Comparison of ENCODE assay signal across 11 cellular contexts in the genomic region with DNA sequence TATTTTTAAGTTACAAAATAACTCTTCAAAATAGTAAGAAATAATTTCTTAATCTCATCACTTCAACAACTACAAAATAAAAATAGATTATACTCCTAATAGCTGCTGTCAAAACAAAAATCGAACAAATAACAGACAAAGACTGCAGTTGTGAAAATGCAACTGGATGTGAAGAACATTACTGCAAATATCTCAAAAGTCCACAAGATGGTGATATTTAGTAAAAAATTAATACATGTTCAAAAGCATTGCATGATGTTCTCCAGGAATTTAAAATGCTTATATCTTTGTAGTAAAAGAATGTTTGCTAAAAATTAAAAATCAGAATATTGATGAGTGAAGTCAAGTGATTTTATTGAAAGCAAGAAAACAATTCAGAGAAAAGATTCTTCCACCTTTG.
DNase-seq lines count a peak whose midpoint lies in the region; ATAC-seq and TF ChIP-seq lines count a peak whose summit lies in the region.
"Had no signal": no experiment of that assay in that cellular context is flagged by ENCODE, and none has a peak within 500 bp of the region (broad histone marks: within the 10 kb centered on the region; RNA-seq: fewer than 3 reads in every experiment).

No MANE protein-coding gene starts in this region.

- H3K9me3 Mint-ChIP-seq in CD4-positive, alpha-beta T cell: no peaks in the 10 kb centered on the region
- H3K9me3 Mint-ChIP-seq in CD8-positive, alpha-beta T cell: peaks cover 17% of the 10 kb centered on the region

- DNase-seq in AG04450 (ENCODE audit: low read depth, low spot score): no peak
- peak; percentile 2 for DNase-seq in HFF-Myc (ENCODE audit: extremely low read depth, low read depth)
- peak; percentile 51 for DNase-seq in amniotic epithelial cell (ENCODE audit: low read depth)
- DNase-seq in left lung: no peak
- no peak for DNase-seq in anterior cingulate cortex (lab: John Stamatoyannopoulos, UW)
- DNase-seq in CD4-positive, alpha-beta T cell: no peak
- DNase-seq in stomach: no peak
- no peak for DNase-seq in CD8-positive, alpha-beta T cell
- DNase-seq: activated T-cell treated with anti-CD3 and anti-CD28 coated beads for 4 hours, sigmoid colon had no signal

- no peak overlapping the region for H3K4me3 ChIP-seq in AG04450 (ENCODE audit: low read depth, low read length)
- no peak overlapping the region for H3K4me3 ChIP-seq in HFF-Myc (replicated peaks; ENCODE audit: low read depth, low read length)
- H3K4me3 ChIP-seq in left lung: no peak overlapping the region
- H3K4me3 ChIP-seq in stomach: no peak overlapping the region
- no peak overlapping the region for H3K4me3 ChIP-seq in CD8-positive, alpha-beta T cell (ENCODE audit: low read depth, low read length)
- H3K4me3 ChIP-seq: sigmoid colon, vagina had no signal

- intact Hi-C loops in left lung (cut with DNase I) (no loop called here), stomach (cut with DNase I; ENCODE audit: low total_unique reads) (no loop called here)
- intact Hi-C loops in CD4-positive, alpha-beta T cell (cut with DNase I, micrococcal nuclease): loop anchor here in 1 of 2 experiments (10.0 kb wide), 1 partner anchor 1141 kb away; no protein-coding TSS in a partner anchor
- intact Hi-C loops in CD8-positive, alpha-beta T cell (cut with DNase I, micrococcal nuclease): no loop called here

- H3K4me3 Mint-ChIP-seq in CD4-positive, alpha-beta T cell: no peak overlapping the region
- no peak overlapping the region for H3K4me3 Mint-ChIP-seq in CD8-positive, alpha-beta T cell

- POLR2A ChIA-PET in AG04450 (lab: Yijun Ruan, JAX): no interaction called here
- POLR2A ChIA-PET in CD4-positive, alpha-beta T cell (lab: Charles Lee): no interaction called here
- POLR2A ChIA-PET in CD8-positive, alpha-beta T cell (lab: Charles Lee): no interaction called here

- no peaks in the 10 kb centered on the region for H3K27me3 Mint-ChIP-seq in CD4-positive, alpha-beta T cell
- H3K27me3 Mint-ChIP-seq in CD8-positive, alpha-beta T cell (ENCODE audit: low read depth): no peaks in the 10 kb centered on the region

- H3K4me1 Mint-ChIP-seq in CD4-positive, alpha-beta T cell (ENCODE audit: low read depth): no peaks in the 10 kb centered on the region
- H3K4me1 Mint-ChIP-seq in CD8-positive, alpha-beta T cell (ENCODE audit: low read depth): no peaks in the 10 kb centered on the region

- TF ChIP-seq CTCF in AG04450 (IDR thresholded peaks at IDR 0.05; ENCODE audit: low read depth, low read length): peak; percentile 34
- TF ChIP-seq CTCF in HFF-Myc (IDR thresholded peaks at IDR 0.05; ENCODE audit: low read depth, low read length, missing control alignments): no peak
- TF ChIP-seq CTCF in left lung (IDR thresholded peaks at IDR 0.05): peak; percentile 16 to 20
- TF ChIP-seq CTCF in CD4-positive, alpha-beta T cell (IDR thresholded peaks at IDR 0.05): no peak
- peak in 2 of 7 experiments; percentile 11 to 13 for TF ChIP-seq CTCF in stomach (IDR thresholded peaks at IDR 0.05)
- no peak for TF ChIP-seq CTCF in CD8-positive, alpha-beta T cell (IDR thresholded peaks at IDR 0.05)

- TF ChIP-seq POLR2A in stomach (IDR thresholded peaks at IDR 0.05): no peak

- H3K36me3 ChIP-seq in left lung (peaks cover 0 to 9% of the 10 kb centered on the region in 2 donors), stomach (peaks cover 4 to 31% (median 9%) of the 10 kb centered on the region in 4 donors)
- no peaks in the 10 kb centered on the region for H3K36me3 ChIP-seq in CD8-positive, alpha-beta T cell (ENCODE audit: insufficient read depth, low read length)

- no peak for ATAC-seq in left lung
- ATAC-seq in CD4-positive, alpha-beta T cell (ENCODE audit: poor library complexity): no peak
- no peak for ATAC-seq in CD8-positive, alpha-beta T cell

- H3K27me3 ChIP-seq in AG04450 (ENCODE audit: control insufficient read depth, insufficient read depth, low read length) (no peaks in the 10 kb centered on the region), left lung (no peaks in the 10 kb centered on the region), stomach (no peaks in the 10 kb centered on the region)
- H3K27me3 ChIP-seq in CD4-positive, alpha-beta T cell (ENCODE audit: control insufficient read depth, insufficient read depth, low read length): no peaks in the 10 kb centered on the region
- H3K27me3 ChIP-seq in CD8-positive, alpha-beta T cell (ENCODE audit: insufficient read depth, low read length): no peaks in the 10 kb centered on the region
- H3K27me3 ChIP-seq: sigmoid colon, vagina had no signal

- H3K27ac Mint-ChIP-seq in CD4-positive, alpha-beta T cell: no peak overlapping the region
- H3K27ac Mint-ChIP-seq in CD8-positive, alpha-beta T cell: no peak overlapping the region

- H3K27ac ChIP-seq in AG04450 (ENCODE audit: low read depth, low read length) (no peak overlapping the region), left lung (no peak overlapping the region), stomach (no peak overlapping the region)
- H3K27ac ChIP-seq in CD4-positive, alpha-beta T cell (ENCODE audit: low read depth, low read length): no peak overlapping the region
- H3K27ac ChIP-seq in CD8-positive, alpha-beta T cell (ENCODE audit: low read depth, low read length): no peak overlapping the region
- H3K27ac ChIP-seq: sigmoid colon, vagina had no signal

- H3K4me1 ChIP-seq in left lung (no peaks in the 10 kb centered on the region), stomach (no peaks in the 10 kb centered on the region)
- no peaks in the 10 kb centered on the region for H3K4me1 ChIP-seq in CD8-positive, alpha-beta T cell (ENCODE audit: insufficient read depth, low read length)
- H3K4me1 ChIP-seq: sigmoid colon, vagina had no signal

- no peaks in the 10 kb centered on the region for H3K36me3 Mint-ChIP-seq in CD4-positive, alpha-beta T cell (ENCODE audit: low read depth)
- no peaks in the 10 kb centered on the region for H3K36me3 Mint-ChIP-seq in CD8-positive, alpha-beta T cell

- CTCF ChIA-PET in AG04450 (lab: Charles Lee): no interaction called here
- CTCF ChIA-PET in CD4-positive, alpha-beta T cell (lab: Charles Lee): no interaction called here
- CTCF ChIA-PET in CD8-positive, alpha-beta T cell (lab: Charles Lee): no interaction called here

- WGBS in stomach, 5 donors: 90 to 94% (median 92%) methylated on average over 1 of the region's 1 CpG

- no peaks in the 10 kb centered on the region for H3K9me3 ChIP-seq in AG04450 (ENCODE audit: control insufficient read depth, insufficient read depth, low read length)
- no peaks in the 10 kb centered on the region for H3K9me3 ChIP-seq in left lung
- no peaks in the 10 kb centered on the region for H3K9me3 ChIP-seq in CD4-positive, alpha-beta T cell (ENCODE audit: control insufficient read depth, low read length)
- H3K9me3 ChIP-seq in stomach: no peaks in the 10 kb centered on the region
- H3K9me3 ChIP-seq in CD8-positive, alpha-beta T cell (ENCODE audit: low read length): no peaks in the 10 kb centered on the region
- H3K9me3 ChIP-seq: sigmoid colon, vagina had no signal

- TF ChIP-seq EP300 in stomach (IDR thresholded peaks at IDR 0.05): no peak

Comparison
In these comparisons a context has a peak if more than half of its experiments do, and no peak if none do; other contexts are left out.
1. DNase-seq: peak in HFF-Myc (single experiment) and amniotic epithelial cell (single experiment); none in AG04450 (single experiment), left lung (0 of 2), anterior cingulate cortex (0 of 58), CD4-positive, alpha-beta T cell (0 of 10), stomach (single experiment) and CD8-positive, alpha-beta T cell (0 of 7).
2. CTCF ChIP-seq: peak in AG04450 (single experiment) and left lung (2 of 2); none in HFF-Myc (single experiment), CD4-positive, alpha-beta T cell (single experiment) and CD8-positive, alpha-beta T cell (single experiment).